19 cellular contexts compared by ENCODE assay signal in genomic region chr21:37429356-37429755, GRCh38.
DNase-seq lines count a peak whose midpoint lies in the region; ATAC-seq, FAIRE-seq and TF ChIP-seq lines count a peak whose summit lies in the region.
"Had no signal": no experiment of that assay in that cellular context is flagged by ENCODE, and none has a peak within 500 bp of the region (broad histone marks: within the 10 kb centered on the region; RNA-seq: fewer than 3 reads in every experiment).

No MANE protein-coding gene starts in this region.

- no peaks in the 10 kb centered on the region for H4K20me1 ChIP-seq in Karpas-422 (ENCODE audit: insufficient read depth, low read depth, low read length)
- H4K20me1 ChIP-seq in K562 (replicated peaks; ENCODE audit: control insufficient read depth, insufficient read depth, low read length): peaks cover 4% of the 10 kb centered on the region; the same call in 1 of the 2 replicates

- H3K36me3 ChIP-seq in Karpas-422 (ENCODE audit: insufficient read depth, low read length) (peaks cover 55% of the 10 kb centered on the region), K562 (ENCODE audit: control insufficient read depth, insufficient read depth, low read length) (peaks cover 67% of the 10 kb centered on the region), trophoblast cell (ENCODE audit: control insufficient read depth in 1 of 2, insufficient read depth in 2 of 2, low read length in 2 of 2) (peaks cover 0 to 11% of the 10 kb centered on the region in 2 experiments)
- H3K36me3 ChIP-seq: transverse colon had no signal

- TF ChIP-seq EP300 in K562 (IDR thresholded peaks at IDR 0.05; ENCODE audit: low read length): no peak

- no peak overlapping the region for H2AK5ac ChIP-seq in trophoblast cell (ENCODE audit: low read length)

- H3K4me1 ChIP-seq in Karpas-422 (ENCODE audit: low read length) (peaks cover under 1% of the 10 kb centered on the region; the same call in 1 of the 2 replicates), K562 (replicated peaks in 1 of 2; ENCODE audit: control insufficient read depth in 2 of 2, insufficient read depth in 2 of 2, low read length in 2 of 2) (peaks cover 0 to 7% of the 10 kb centered on the region in 2 experiments; a peak in 2 of 5 replicates), trophoblast cell (ENCODE audit: control insufficient read depth in 1 of 2, insufficient read depth in 2 of 2, low read length in 2 of 2) (peaks cover 0 to 3% of the 10 kb centered on the region in 2 experiments)

- no peak overlapping the region for H4K91ac ChIP-seq in trophoblast cell (ENCODE audit: low read depth, low read length)

- TF ChIP-seq POLR2A in K562 (conservative IDR thresholded peaks at IDR 0.05): no peak

- H3K9ac ChIP-seq in Karpas-422 (ENCODE audit: low read length): no peak overlapping the region
- no peak overlapping the region for H3K9ac ChIP-seq in K562 (ENCODE audit: insufficient read depth in 1 of 2, low read depth in 2 of 2, low read length in 2 of 2)
- H3K9ac ChIP-seq in trophoblast cell (ENCODE audit: low read length): no peak overlapping the region
- H3K9ac ChIP-seq: BLaER1, neural progenitor cell had no signal

- no peaks in the 10 kb centered on the region for H3K9me2 ChIP-seq in Karpas-422 (replicated peaks; ENCODE audit: insufficient read depth, low read length)

- H2BK12ac ChIP-seq in trophoblast cell (ENCODE audit: low read length): no peak overlapping the region

- no peak overlapping the region for H3K18ac ChIP-seq in trophoblast cell (ENCODE audit: low read length)

- H3K27ac ChIP-seq in Karpas-422 (ENCODE audit: low read length) (no peak overlapping the region), K562 (ENCODE audit: extremely low read depth, low read depth, low read length) (no peak overlapping the region), trophoblast cell (ENCODE audit: low read depth, low read length) (no peak overlapping the region)
- H3K27ac ChIP-seq: BLaER1, neural progenitor cell, transverse colon had no signal

- peak; percentile 6 for DNase-seq in SIG-M5 treated with dmso at 0.1 percent for 504 hours (lab: John Stamatoyannopoulos, UW; ENCODE audit: unreplicated experiment)
- no peak for DNase-seq in SIG-M5 (lab: John Stamatoyannopoulos, UW)
- DNase-seq in Karpas-422: peak; percentile 52
- DNase-seq in K562 (ENCODE audit: extremely low read depth in 1 of 4, low spot score in 3 of 4): no peak
- DNase-seq in trophoblast cell: no peak
- DNase-seq: activated CD4-positive, alpha-beta memory T cell treated with anti-CD3 and anti-CD28 coated beads for 36 hours; activated T-cell treated with anti-CD3 and anti-CD28 coated beads, Interleukin-2, amount 50 U/mL, for 48 hours; glutamatergic neuron; mammary epithelial cell; NCI-H1105 treated with DMSO at 0.1 percent for 48 hours; NCI-H2171 treated with DMSO at 0.1 percent for 48 hours; stimulated activated CD4-positive, alpha-beta T cell treated with anti-CD3 and anti-CD28 coated beads, Interleukin-12 subunit alpha, Interleukin-12 subunit beta, amount 100 ng/mL, for 4 hours; transverse colon had no signal

- H3K4me3 ChIP-seq in Karpas-422 (ENCODE audit: low read length) (no peak overlapping the region), K562 (no peak overlapping the region), trophoblast cell (ENCODE audit: low read depth, low read length) (no peak overlapping the region)
- H3K4me3 ChIP-seq: BLaER1, neural progenitor cell, transverse colon had no signal

- H2BK120ac ChIP-seq in trophoblast cell (ENCODE audit: insufficient read depth, low read length, poor library complexity): no peak overlapping the region

- no peak overlapping the region for H2AFZ ChIP-seq in Karpas-422 (ENCODE audit: low read length)
- no peak overlapping the region for H2AFZ ChIP-seq in K562 (ENCODE audit: low read depth, low read length)
- no peak overlapping the region for H2AFZ ChIP-seq in trophoblast cell (ENCODE audit: insufficient read depth, low read length, poor library complexity)
- H2AFZ ChIP-seq: neural progenitor cell had no signal

- no peak overlapping the region for H4K8ac ChIP-seq in trophoblast cell (ENCODE audit: low read depth, low read length)

- no peaks in the 10 kb centered on the region for H3K9me1 ChIP-seq in K562 (ENCODE audit: control insufficient read depth, insufficient read depth, low read length)

- peaks cover 96% of the 10 kb centered on the region for H3K79me2 ChIP-seq in Karpas-422 (ENCODE audit: low read length)
- peaks cover 95% of the 10 kb centered on the region for H3K79me2 ChIP-seq in K562 (ENCODE audit: control insufficient read depth, insufficient read depth, low read length)
- H3K79me2 ChIP-seq in trophoblast cell (ENCODE audit: control insufficient read depth, insufficient read depth, low read length, poor library complexity): peaks cover 7% of the 10 kb centered on the region

- H4K12ac ChIP-seq in trophoblast cell (ENCODE audit: low read depth, low read length): no peak overlapping the region

- no peak for TF ChIP-seq RAD21 in K562 (CRISPR knock-in tag; conservative IDR thresholded peaks at IDR 0.05 in 1 of 2, IDR thresholded peaks at IDR 0.05 in 1 of 2)

- intact Hi-C loops in K562 (cut with micrococcal nuclease): no loop called here

- no peak overlapping the region for H3K23ac ChIP-seq in trophoblast cell (ENCODE audit: low read length)

- no peaks in the 10 kb centered on the region for H3K79me1 ChIP-seq in trophoblast cell (ENCODE audit: low read length)

- no peak for FAIRE-seq in K562 (lab: Jason Lieb, UNC)

- H3K9me3 ChIP-seq in Karpas-422 (ENCODE audit: low read length) (no peaks in the 10 kb centered on the region), K562 (replicated peaks; ENCODE audit: control insufficient read depth, insufficient read depth, low read depth, low read length) (no peaks in the 10 kb centered on the region), trophoblast cell (ENCODE audit: insufficient read depth, low read depth, low read length) (peaks cover 2% of the 10 kb centered on the region)
- H3K9me3 ChIP-seq: transverse colon had no signal

- POLR2A ChIA-PET in K562 (lab: Yijun Ruan, JAX): no interaction called here

- in situ Hi-C loops in K562 (cut with MboI): no loop called here

- ATAC-seq in K562: peak; percentile 28
- ATAC-seq in GM21528 (IDR thresholded peaks at IDR 0.05; ENCODE audit: low FRiP score, unreplicated experiment): no peak
- no peak for ATAC-seq in GM19351 (IDR thresholded peaks at IDR 0.05; ENCODE audit: unreplicated experiment)
- ATAC-seq in HG02571 (IDR thresholded peaks at IDR 0.05; ENCODE audit: unreplicated experiment): no peak
- ATAC-seq: stimulated activated memory B cell treated with anti-CD40 and anti-IgM and Interleukin-4, amounts not matched to agents 10 μg/mL and 1 μg/mL and 100 μg/mL, for 72 hours had no signal

- CTCF ChIA-PET in K562 (lab: Yijun Ruan, JAX; ENCODE audit: low intra/inter-chr PET ratio): no interaction called here

- no peaks in the 10 kb centered on the region for H3K27me3 ChIP-seq in Karpas-422 (ENCODE audit: low read length)
- H3K27me3 ChIP-seq in K562 (ENCODE audit: control insufficient read depth in 2 of 2, insufficient read depth in 2 of 2, low read length in 2 of 2): no peaks in the 10 kb centered on the region
- H3K27me3 ChIP-seq in trophoblast cell (ENCODE audit: insufficient read depth, low read length): no peaks in the 10 kb centered on the region
- H3K27me3 ChIP-seq: BLaER1, neural progenitor cell, transverse colon had no signal

- 80% methylated on average over 7 of the region's 7 CpGs for WGBS in K562 (ENCODE audit: insufficient coverage, low coverage, missing lambda C conversion rate)
- WGBS in trophoblast cell (ENCODE audit: extremely low coverage, insufficient coverage, insufficient read length): no CpG with 5 or more reads among the region's 7 CpGs

- TF ChIP-seq CTCF in K562 (IDR thresholded peaks at IDR 0.05 in 2 of 3, conservative IDR thresholded peaks at IDR 0.05 in 1 of 3; ENCODE audit: insufficient read depth in 2 of 3, low read depth in 1 of 3, low read length in 3 of 3): no peak

- BruUV-seq in K562 (replicated peaks; lab: Mats Ljungman, UMichigan): no TSS peak

- H3K4ac ChIP-seq in trophoblast cell (ENCODE audit: low read depth, low read length): peak overlapping the region; percentile 5

- H3K4me2 ChIP-seq in Karpas-422 (ENCODE audit: low read depth, low read length, poor library complexity, severe bottlenecking) (no peak overlapping the region), K562 (ENCODE audit: insufficient read depth, low read length) (no peak overlapping the region), trophoblast cell (ENCODE audit: low read length) (no peak overlapping the region)
- H3K4me2 ChIP-seq: BLaER1, neural progenitor cell had no signal

- H3K14ac ChIP-seq in trophoblast cell (ENCODE audit: low read length): no peak overlapping the region

- no peak overlapping the region for H2BK5ac ChIP-seq in trophoblast cell (ENCODE audit: low read depth, low read length, poor library complexity)

TF ChIP-seq in K562, 482 proteins besides CTCF, POLR2A, EP300 and RAD21 (continues in another document):
- TF ChIP-seq CHAMP1 (IDR thresholded peaks at IDR 0.05) (peak; percentile 76; the same call in 1 of the 2 replicates), CC2D1A (IDR thresholded peaks at IDR 0.05) (peak; percentile 74; the same call in 1 of the 2 replicates), ZNF3 (CRISPR knock-in tag; IDR thresholded peaks at IDR 0.05) (no peak), CHD2 (IDR thresholded peaks at IDR 0.05; ENCODE audit: low read depth, low read length) (peak; percentile 82)

Comparison
In these comparisons a context has a peak if more than half of its experiments do, and no peak if none do; other contexts are left out.
1. DNase-seq: peak in SIG-M5 treated with dmso at 0.1 percent for 504 hours (single experiment) and Karpas-422 (single experiment); none in SIG-M5 (single experiment), K562 (0 of 4) and trophoblast cell (0 of 2).